In genomic region chr7:27124979-27125689, GRCh38 we compare ENCODE assay signal across 14 cellular contexts. TPM values are rescaled to one million over a fixed set of nuclear protein-coding genes. Genes with fewer than 3 reads are reported as not detected.
DNase-seq lines count a peak whose midpoint lies in the region; ATAC-seq and TF ChIP-seq lines count a peak whose summit lies in the region.
"Had no signal": no experiment of that assay in that cellular context is flagged by ENCODE, and none has a peak within 500 bp of the region (broad histone marks: within the 10 kb centered on the region; RNA-seq: fewer than 3 reads in every experiment).

No MANE protein-coding gene starts in this region.

- TF ChIP-seq CTCF in IMR-90 (conservative IDR thresholded peaks at IDR 0.05; ENCODE audit: low read depth, low read length) (no peak), gastroesophageal sphincter (IDR thresholded peaks at IDR 0.05) (no peak), nephron (IDR thresholded peaks at IDR 0.05; ENCODE audit: unreplicated experiment in 3 of 3) (no peak), transverse colon (IDR thresholded peaks at IDR 0.05) (no peak)

- no peak overlapping the region for H3K9ac ChIP-seq in IMR-90 (ENCODE audit: low read depth, low read length)

- H2AK5ac ChIP-seq in IMR-90 (ENCODE audit: low read depth, low read length): peak overlapping the region; percentile 77

- peak overlapping the region; percentile 13; the same call in 1 of the 3 replicates for H2BK15ac ChIP-seq in IMR-90 (ENCODE audit: low read depth, low read length)

- CTCF ChIA-PET in IMR-90 (lab: Yijun Ruan, JAX): no interaction called here

- peak overlapping the region; percentile 67 for H4K91ac ChIP-seq in IMR-90 (ENCODE audit: insufficient read depth, low read depth, low read length)

- H3K4me2 ChIP-seq in IMR-90 (ENCODE audit: low read depth, low read length): peak overlapping the region; percentile 60; the same call in 1 of the 2 replicates

- no peak for TF ChIP-seq RAD21 in IMR-90 (IDR thresholded peaks at IDR 0.05; ENCODE audit: low read length)

- peak overlapping the region; percentile 30 for H2AK9ac ChIP-seq in IMR-90 (replicated peaks; ENCODE audit: low read depth, low read length, poor library complexity)

- peak overlapping the region; percentile 77 for H3K4ac ChIP-seq in IMR-90 (ENCODE audit: low read depth, low read length)

- dilution Hi-C loops in IMR-90 (cut with HindIII; ENCODE audit: low sequenced_read_pairs, unreplicated experiment): no loop called here

- H2AFZ ChIP-seq in IMR-90 (replicated peaks; ENCODE audit: low read length, poor library complexity): no peak overlapping the region

- no peak for ATAC-seq in IMR-90 (ENCODE audit: low read depth)
- ATAC-seq in gastroesophageal sphincter: no peak
- ATAC-seq: Right ventricle myocardium inferior had no signal

- H3K4me3 ChIP-seq in IMR-90 (ENCODE audit: insufficient read depth, low read depth, low read length) (no peak overlapping the region), gastroesophageal sphincter (peak overlapping the region in 1 of 2 donors; percentile 54), transverse colon (peak overlapping the region in 1 of 4 donors; percentile 19)
- H3K4me3 ChIP-seq: cardiac muscle cell, testis had no signal

- intact Hi-C loops in IMR-90 (cut with micrococcal nuclease) (loop anchor here (5.0 kb wide), 1 partner anchor 923 kb away; the partner anchor contains the start of genes CBX3 and HNRNPA2B1), transverse colon (cut with DNase I; ENCODE audit: low total_unique reads) (no loop called here)

- H3K9me3 ChIP-seq in IMR-90 (ENCODE audit: control insufficient read depth, insufficient read depth, low read length) (no peaks in the 10 kb centered on the region), gastroesophageal sphincter (no peaks in the 10 kb centered on the region), transverse colon (no peaks in the 10 kb centered on the region)
- H3K9me3 ChIP-seq: testis had no signal

- H3K4me1 Mint-ChIP-seq in nephron: peaks cover 94% of the 10 kb centered on the region

- H3K27me3 ChIP-seq in IMR-90 (ENCODE audit: control insufficient read depth, insufficient read depth, low read length) (no peaks in the 10 kb centered on the region), gastroesophageal sphincter (no peaks in the 10 kb centered on the region), transverse colon (no peaks in the 10 kb centered on the region)
- H3K27me3 ChIP-seq: testis had no signal

- peak overlapping the region; percentile 90 to 93 (median 91) for H3K4me3 Mint-ChIP-seq in nephron
- H3K4me3 Mint-ChIP-seq: natural killer cell treated with Interleukin-12 subunit alpha and Interleukin-12 subunit beta and Interleukin-15 and Interleukin-18, amount 100 ng/mL, for 72 hours had no signal

- H2BK5ac ChIP-seq in IMR-90 (ENCODE audit: low read depth, low read length, poor library complexity, severe bottlenecking): no peak overlapping the region

- no peaks in the 10 kb centered on the region for H4K20me1 ChIP-seq in IMR-90 (ENCODE audit: insufficient read depth, low read length)

- peaks cover 3% of the 10 kb centered on the region; the same call in 1 of the 2 replicates for H3K36me3 ChIP-seq in IMR-90 (ENCODE audit: control insufficient read depth, insufficient read depth, low read length)
- no peaks in the 10 kb centered on the region for H3K36me3 ChIP-seq in gastroesophageal sphincter
- H3K36me3 ChIP-seq in transverse colon: no peaks in the 10 kb centered on the region
- H3K36me3 ChIP-seq: cardiac muscle cell had no signal

- peaks cover 5% of the 10 kb centered on the region for H3K27me3 Mint-ChIP-seq in nephron (ENCODE audit: low read depth)

- peaks cover 7% of the 10 kb centered on the region for H3K9me1 ChIP-seq in IMR-90 (ENCODE audit: insufficient read depth, low read length)

- H3K23ac ChIP-seq in IMR-90 (ENCODE audit: low read depth, low read length): peak overlapping the region; percentile 89

- H3K4me1 ChIP-seq in IMR-90 (ENCODE audit: control insufficient read depth, insufficient read depth, low read length) (peaks cover 29% of the 10 kb centered on the region), gastroesophageal sphincter (peaks cover 5 to 85% (median 28%) of the 10 kb centered on the region in 3 donors), transverse colon (peaks cover 45 to 98% (median 86%) of the 10 kb centered on the region in 4 donors)
- H3K4me1 ChIP-seq: testis had no signal

- 0 out of 2 replicates have a peak overlapping the region, but pooled peaks have one; percentile 11 for H4K5ac ChIP-seq in IMR-90 (ENCODE audit: low read depth, low read length)

- no peak for DNase-seq in IMR-90
- no peak for DNase-seq in transverse colon
- DNase-seq in hippocampal formation (lab: John Stamatoyannopoulos, UW): no peak
- no peak for DNase-seq in NCI-H2107 treated with DMSO at 0.1 percent for 48 hours (lab: John Stamatoyannopoulos, UW; ENCODE audit: unreplicated experiment)
- no peak for DNase-seq in erythroblast (lab: John Stamatoyannopoulos, UW)
- DNase-seq: activated CD4-positive, alpha-beta T cell treated with anti-CD3 and anti-CD28 coated beads for 48 hours; activated CD8-positive, alpha-beta memory T cell treated with anti-CD3 and anti-CD28 coated beads, Interleukin-2, amount 50 U/mL, for 4 hours; activated effector memory CD4-positive, alpha-beta T cell treated with anti-CD3 and anti-CD28 coated beads, Interleukin-2, amount 50 U/mL, for 16 hours; testis had no signal

- H4K8ac ChIP-seq in IMR-90 (ENCODE audit: low read depth in 2 of 2, low read length in 2 of 2): peak overlapping the region in 1 of 2 experiments; percentile 74; a peak in 1 of 4 replicates

- peaks cover 13 to 49% of the 10 kb centered on the region in 2 experiments for H3K79me1 ChIP-seq in IMR-90 (ENCODE audit: low read depth in 1 of 2, low read length in 2 of 2)

- H3K56ac ChIP-seq in IMR-90 (ENCODE audit: extremely low read depth, insufficient read depth, low read length): no peak overlapping the region

- TF ChIP-seq POLR2A in IMR-90 (IDR thresholded peaks at IDR 0.05; ENCODE audit: low read depth, low read length): no peak; the same call in 1 of the 2 replicates
- TF ChIP-seq POLR2A in gastroesophageal sphincter (IDR thresholded peaks at IDR 0.05): no peak
- no peak for TF ChIP-seq POLR2A in transverse colon (IDR thresholded peaks at IDR 0.05)
- no peak for TF ChIP-seq POLR2A in erythroblast (IDR thresholded peaks at IDR 0.05; ENCODE audit: low read length)

- peak overlapping the region; percentile 94 for H2BK120ac ChIP-seq in IMR-90 (ENCODE audit: low read depth, low read length)

- peak overlapping the region; percentile 23 for H2BK20ac ChIP-seq in IMR-90 (ENCODE audit: low read depth, low read length)

- no CpG with 5 or more reads among the region's 7 CpGs for WGBS in IMR-90 (ENCODE audit: extremely low coverage in 2 of 2, insufficient read length in 1 of 2), 2 experiments
- whole genome bisulfite sequencing in gastroesophageal sphincter (ENCODE audit: low coverage in 1 of 2), 2 donors: 33 to 43% methylated on average over 3 to 6 of the region's 7 CpGs
- 29 to 61% methylated on average over 1 to 7 of the region's 7 CpGs for WGBS in transverse colon (ENCODE audit: low coverage in 1 of 2), 2 donors

- no peaks in the 10 kb centered on the region for H3K9me3 Mint-ChIP-seq in nephron
- H3K9me3 Mint-ChIP-seq: natural killer cell treated with Interleukin-12 subunit alpha and Interleukin-12 subunit beta and Interleukin-15 and Interleukin-18, amount 100 ng/mL, for 72 hours had no signal

- H3K27ac Mint-ChIP-seq in nephron: peak overlapping the region; percentile 98 to 100 (median 99)
- H3K27ac Mint-ChIP-seq: natural killer cell treated with Interleukin-12 subunit alpha and Interleukin-12 subunit beta and Interleukin-15 and Interleukin-18, amount 100 ng/mL, for 72 hours had no signal

- peaks cover 79% of the 10 kb centered on the region for H3K36me3 Mint-ChIP-seq in nephron (ENCODE audit: low read depth)
- H3K36me3 Mint-ChIP-seq: natural killer cell treated with Interleukin-12 subunit alpha and Interleukin-12 subunit beta and Interleukin-15 and Interleukin-18, amount 100 ng/mL, for 72 hours had no signal

- in situ Hi-C loops in IMR-90 (cut with MboI; ENCODE audit: low sequenced_read_pairs): no loop called here
- in situ Hi-C loops in transverse colon (cut with MboI; ENCODE audit: low pct_ligation_motif_present in 1 of 4, low pct_unique_long_range_greater_than_20kb in 1 of 4, low sequenced_read_pairs in 3 of 4): no loop called here

- H3K14ac ChIP-seq in IMR-90 (replicated peaks; ENCODE audit: low read depth, low read length): 0 out of 2 replicates have a peak overlapping the region, but pooled peaks have one; percentile 49

- H3K27ac ChIP-seq in IMR-90 (ENCODE audit: insufficient read depth, low read length): peak overlapping the region; percentile 6
- peak overlapping the region; percentile 90 to 99 (median 98) for H3K27ac ChIP-seq in gastroesophageal sphincter
- H3K27ac ChIP-seq in transverse colon: peak overlapping the region; percentile 90 to 96 (median 92)
- H3K27ac ChIP-seq: cardiac muscle cell, testis had no signal

- TF ChIP-seq EP300 in gastroesophageal sphincter (IDR thresholded peaks at IDR 0.05): no peak
- no peak for TF ChIP-seq EP300 in transverse colon (IDR thresholded peaks at IDR 0.05; ENCODE audit: low read depth)

- POLR2A ChIA-PET in IMR-90 (lab: Charles Lee; ENCODE audit: unreplicated experiment): no interaction called here

- BruUV-seq in IMR-90 (replicated peaks; lab: Mats Ljungman, UMichigan): no TSS peak

- peak overlapping the region; percentile 42; the same call in 1 of the 2 replicates for H3K18ac ChIP-seq in IMR-90 (ENCODE audit: low read depth, low read length)

RNA-seq across cellular contexts. Expression of gene HOXA4, which starts 5.4 kb away (rescaled TPM):
- total RNA-seq in IMR-90 (2012; rRNA removed) (0.36 and 1.1 TPM in 2 replicates), gastroesophageal sphincter (10 to 100 TPM in 3 of 4 donors, 1 to 10 TPM in 1; 8.6 to 20.2 (median 15.3) TPM), transverse colon (10 to 100 TPM in 2 of 4 donors, 1 to 10 TPM in 2; 3.5 to 42.4 (median 10.6) TPM)
- 7.2 and 8.0 TPM in 2 replicates for polyA plus RNA-seq in IMR-90 (2012; rRNA removed)
- polyA plus RNA-seq in IMR-90 (2012; cell fraction: cytosol; rRNA removed): 4.3 and 5.1 TPM in 2 replicates
- polyA plus RNA-seq in IMR-90 (2012; cell fraction: nucleus; rRNA removed; ENCODE audit: low replicate concordance): 4.5 and 16.6 TPM in 2 replicates
- total RNA-seq: cardiac muscle cell had no signal

RNA-seq across cellular contexts. Expression of gene HOXA5, which starts 18.3 kb away (rescaled TPM):
- 19.9 and 23.9 TPM in 2 replicates for total RNA-seq in IMR-90 (2012; rRNA removed)
- 28.1 and 29.4 TPM in 2 replicates for polyA plus RNA-seq in IMR-90 (2012; rRNA removed)
- polyA plus RNA-seq in IMR-90 (2012; cell fraction: cytosol; rRNA removed): 27.6 and 56.3 TPM in 2 replicates
- polyA plus RNA-seq in IMR-90 (2012; cell fraction: nucleus; rRNA removed; ENCODE audit: low replicate concordance): 34.9 and 41.0 TPM in 2 replicates
- total RNA-seq in gastroesophageal sphincter: 10 to 100 TPM; 11.0 to 34.6 (median 29.3) TPM
- total RNA-seq in transverse colon: 10 to 100 TPM; 18.3 to 89.8 (median 31.6) TPM
- total RNA-seq: cardiac muscle cell, Right ventricle myocardium inferior had no signal
- polyA plus RNA-seq: cardiac muscle cell had no signal

RNA-seq across cellular contexts. Expression of gene HOXA6, which starts 22.4 kb away (rescaled TPM):
- total RNA-seq in IMR-90 (2012; rRNA removed) (1.4 and 1.7 TPM in 2 replicates), gastroesophageal sphincter (10 to 100 TPM in 1 of 4 donors, under 1 TPM in 1, not detected in 2; 0.46 to 12.7 TPM), transverse colon (10 to 100 TPM; 12.9 to 27.8 (median 17.3) TPM)
- polyA plus RNA-seq in IMR-90 (2012; rRNA removed): 1.8 and 2.1 TPM in 2 replicates
- polyA plus RNA-seq in IMR-90 (2012; cell fraction: cytosol; rRNA removed): 0.50 and 1.7 TPM in 2 replicates
- 3.9 and 5.3 TPM in 2 replicates for polyA plus RNA-seq in IMR-90 (2012; cell fraction: nucleus; rRNA removed; ENCODE audit: low replicate concordance)
- total RNA-seq: cardiac muscle cell, Right ventricle myocardium inferior, testis had no signal
- polyA plus RNA-seq: cardiac muscle cell had no signal

RNA-seq across cellular contexts. Expression of gene HOXA2, which starts 22.7 kb away (rescaled TPM):
- total RNA-seq in IMR-90 (2012; rRNA removed) (1.6 and 1.7 TPM in 2 replicates), gastroesophageal sphincter (1 to 10 TPM; 3.1 to 7.0 (median 5.0) TPM), transverse colon (10 to 100 TPM in 1 of 4 donors, 1 to 10 TPM in 3; 2.7 to 16.1 (median 5.2) TPM)
- polyA plus RNA-seq in IMR-90 (2012; rRNA removed): 2.4 and 3.9 TPM in 2 replicates
- 0.93 and 1.8 TPM in 2 replicates for polyA plus RNA-seq in IMR-90 (2012; cell fraction: cytosol; rRNA removed)
- 5.2 and 14.9 TPM in 2 replicates for polyA plus RNA-seq in IMR-90 (2012; cell fraction: nucleus; rRNA removed; ENCODE audit: low replicate concordance)
- total RNA-seq: natural killer cell treated with Interleukin-12 subunit alpha and Interleukin-12 subunit beta and Interleukin-15 and Interleukin-18, amount 100 ng/mL, for 72 hours had no signal

RNA-seq across cellular contexts. Expression of gene HOXA3, which starts 27.2 kb away (rescaled TPM):
- total RNA-seq in IMR-90 (2012; rRNA removed) (0.83 and 0.90 TPM in 2 replicates), gastroesophageal sphincter (10 to 100 TPM in 2 of 4 donors, 1 to 10 TPM in 2; 6.4 to 22.6 (median 10.3) TPM), transverse colon (10 to 100 TPM; 14.1 to 27.3 (median 15.7) TPM)
- 5.4 and 8.8 TPM in 2 replicates for polyA plus RNA-seq in IMR-90 (2012; rRNA removed)
- 4.3 and 8.1 TPM in 2 replicates for polyA plus RNA-seq in IMR-90 (2012; cell fraction: cytosol; rRNA removed)
- 17.8 and 28.7 TPM in 2 replicates for polyA plus RNA-seq in IMR-90 (2012; cell fraction: nucleus; rRNA removed; ENCODE audit: low replicate concordance)
- total RNA-seq: natural killer cell treated with Interleukin-12 subunit alpha and Interleukin-12 subunit beta and Interleukin-15 and Interleukin-18, amount 100 ng/mL, for 72 hours; Right ventricle myocardium inferior had no signal

Comparison
In these comparisons a context has a peak if more than half of its experiments do, and no peak if none do; other contexts are left out.
1. H3K27ac ChIP-seq: peak in every context shown above with its lines; median percentile 98 in gastroesophageal sphincter; 92 in transverse colon; 6 in IMR-90.